8 cellular contexts compared by ENCODE assay signal in genomic region chr17:31560836-31561235, GRCh38.
A peak's percentile ranks its signal among the peaks of the same experiment; 100 is the strongest.
DNase-seq lines count a peak whose midpoint lies in the region; ATAC-seq and TF ChIP-seq lines count a peak whose summit lies in the region.

No MANE protein-coding gene starts in this region.

- TF ChIP-seq POLR2A in gastroesophageal sphincter (IDR thresholded peaks at IDR 0.05), result no peak

- H3K27me3 ChIP-seq in gastroesophageal sphincter (no peaks in the 10 kb centered on the region), psoas muscle (ENCODE audit: insufficient read depth in 3 of 3, low read length in 2 of 3) (peaks cover 0 to 7% (median 2%) of the 10 kb centered on the region in 3 donors)

- DNase-seq in EL (peak; percentile 54), psoas muscle (no peak), NCI-H2107 (lab: John Stamatoyannopoulos, UW) (no peak), caudate nucleus (lab: John Stamatoyannopoulos, UW) (no peak), NCI-H2227 treated with DMSO at 0.1 percent for 48 hours (lab: John Stamatoyannopoulos, UW) (no peak)

- H3K36me3 ChIP-seq in gastroesophageal sphincter (no peaks in the 10 kb centered on the region), psoas muscle (ENCODE audit: insufficient read depth in 1 of 2, low read depth in 1 of 2) (no peaks in the 10 kb centered on the region)

- WGBS in gastroesophageal sphincter (ENCODE audit: low coverage in 1 of 2), 2 donors, result 4 to 10% methylated on average over 3 to 4 of the region's 6 CpGs
- 53 to 65% (median 57%) methylated on average over 6 of the region's 6 CpGs for WGBS in psoas muscle, 3 donors

- ATAC-seq in gastroesophageal sphincter, result no peak
- no peak for ATAC-seq in psoas muscle
- no peak for ATAC-seq in GM19023 (IDR thresholded peaks at IDR 0.05; ENCODE audit: unreplicated experiment)

- no peak for TF ChIP-seq EP300 in gastroesophageal sphincter (IDR thresholded peaks at IDR 0.05)

- H3K4me3 ChIP-seq in gastroesophageal sphincter (peak overlapping the region; percentile 60 to 88), psoas muscle (peak overlapping the region; percentile 76)

- H3K27ac ChIP-seq in VCaP (peak overlapping the region; percentile 93), gastroesophageal sphincter (peak overlapping the region; percentile 51 to 96 (median 94)), psoas muscle (peak overlapping the region; percentile 4), caudate nucleus (ENCODE audit: low read depth, low read length) (no peak overlapping the region)

- no peak for TF ChIP-seq CTCF in VCaP (conservative IDR thresholded peaks at IDR 0.05)
- TF ChIP-seq CTCF in gastroesophageal sphincter (IDR thresholded peaks at IDR 0.05), result no peak
- TF ChIP-seq CTCF in psoas muscle (IDR thresholded peaks at IDR 0.05), result no peak

- intact Hi-C loops in psoas muscle (cut with DNase I), result no loop called here

- no peaks in the 10 kb centered on the region for H3K9me3 ChIP-seq in gastroesophageal sphincter
- H3K9me3 ChIP-seq in psoas muscle, result no peaks in the 10 kb centered on the region

- peaks cover 0 to 75% (median 24%) of the 10 kb centered on the region in 3 donors for H3K4me1 ChIP-seq in gastroesophageal sphincter
- H3K4me1 ChIP-seq in psoas muscle, result peaks cover 4% of the 10 kb centered on the region
